Comparison of ENCODE assay signal across 8 cellular contexts in the genomic region with DNA sequence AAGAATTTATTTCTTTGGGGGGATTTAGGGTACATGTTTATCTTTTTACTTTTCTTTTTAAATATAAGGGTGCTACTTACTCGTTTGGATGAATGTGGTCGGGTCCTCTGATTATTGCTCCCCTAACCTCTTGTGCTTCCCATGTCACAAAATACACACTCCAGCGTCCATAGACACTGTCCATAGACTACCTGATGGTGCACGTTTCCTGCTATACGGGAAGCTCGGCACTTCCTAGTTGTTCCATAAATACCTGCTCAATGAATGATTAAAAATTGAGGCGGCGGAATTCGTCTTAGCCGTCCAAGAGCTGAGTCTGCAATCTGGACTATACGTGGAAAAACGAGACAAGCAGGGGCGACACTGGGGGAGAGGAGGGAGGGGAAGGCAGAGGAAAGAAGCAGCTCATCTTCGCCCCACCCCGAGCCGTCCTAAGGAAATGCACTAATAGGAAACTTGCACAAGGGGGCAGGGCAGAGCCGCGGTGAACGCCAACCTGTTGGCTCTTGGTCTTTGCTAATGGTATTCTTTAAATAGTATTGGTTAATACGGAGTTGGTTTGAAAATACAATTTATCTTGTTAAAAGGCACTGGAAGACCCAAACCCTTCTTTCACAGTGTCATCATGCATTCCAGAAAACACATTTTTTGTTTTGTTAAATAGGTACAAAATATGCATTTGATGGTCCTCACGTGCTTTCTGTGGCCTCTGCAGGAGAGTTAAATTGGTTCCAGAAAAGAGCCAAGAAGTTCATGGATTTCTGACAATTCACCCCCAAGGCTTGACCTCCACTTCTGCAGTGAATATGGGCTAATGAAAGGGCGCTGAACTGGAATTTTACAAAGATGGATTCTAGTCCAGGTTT.
DNase-seq lines count a peak whose midpoint lies in the region; ATAC-seq and TF ChIP-seq lines count a peak whose summit lies in the region.

No MANE protein-coding gene starts in this region.

- H3K79me2 ChIP-seq in SU-DHL-6 (ENCODE audit: insufficient read depth, low read length): no peaks in the 10 kb centered on the region

- DNase-seq in AML-193 (lab: John Stamatoyannopoulos, UW): peak; percentile 59 to 66
- DNase-seq in germinal center (ENCODE audit: low spot score): peak; percentile 45
- peak in 1 of 2 donors; percentile 29 for DNase-seq in psoas muscle
- no peak for DNase-seq in T1000 (lab: John Stamatoyannopoulos, UW)
- DNase-seq in SK-N-DZ (ENCODE audit: low spot score): no peak

- H3K36me3 ChIP-seq in SU-DHL-6 (ENCODE audit: low read length) (no peaks in the 10 kb centered on the region), psoas muscle (ENCODE audit: insufficient read depth in 1 of 2, low read depth in 1 of 2) (no peaks in the 10 kb centered on the region)

- ATAC-seq in GM18498 (IDR thresholded peaks at IDR 0.05; ENCODE audit: unreplicated experiment) (peak; percentile 96), HG03280 (IDR thresholded peaks at IDR 0.05; ENCODE audit: unreplicated experiment) (peak; percentile 58), psoas muscle (peak in 1 of 4 donors; percentile 38)

- no peaks in the 10 kb centered on the region for H4K20me1 ChIP-seq in SU-DHL-6 (ENCODE audit: low read depth, low read length)

- H3K9me2 ChIP-seq in SU-DHL-6 (replicated peaks; ENCODE audit: insufficient read depth, low read length): no peaks in the 10 kb centered on the region

- no peaks in the 10 kb centered on the region for H3F3A ChIP-seq in SU-DHL-6 (ENCODE audit: insufficient read depth)

- H3K4me2 ChIP-seq in SU-DHL-6 (ENCODE audit: low read depth, low read length, poor library complexity, severe bottlenecking): peak overlapping the region; percentile 56

- no peak overlapping the region for H3K27ac ChIP-seq in SU-DHL-6 (ENCODE audit: low read depth, low read length)
- no peak overlapping the region for H3K27ac ChIP-seq in psoas muscle

- intact Hi-C loops in psoas muscle (cut with DNase I): no loop called here

- H3K4me1 ChIP-seq in psoas muscle: no peaks in the 10 kb centered on the region

- peak overlapping the region; percentile 32 for H3K4me3 ChIP-seq in SU-DHL-6 (ENCODE audit: insufficient read depth, low read length, poor library complexity, severe bottlenecking)
- no peak overlapping the region for H3K4me3 ChIP-seq in psoas muscle

- 44 to 48% (median 46%) methylated on average over 22 of the region's 22 CpGs for WGBS in psoas muscle, 3 donors

- H2AFZ ChIP-seq in SU-DHL-6 (ENCODE audit: low read depth, low read length, severe bottlenecking): peak overlapping the region; percentile 89

- H3K27me3 ChIP-seq in SU-DHL-6 (ENCODE audit: low read length) (no peaks in the 10 kb centered on the region), psoas muscle (ENCODE audit: insufficient read depth in 3 of 3, low read length in 2 of 3) (peaks cover 0 to 5% (median 0%) of the 10 kb centered on the region in 3 donors)

- peaks cover 16% of the 10 kb centered on the region; the same call in 1 of the 2 replicates for H3K9me3 ChIP-seq in SU-DHL-6 (ENCODE audit: insufficient read depth, low read length)
- no peaks in the 10 kb centered on the region for H3K9me3 ChIP-seq in psoas muscle

- TF ChIP-seq CTCF in SU-DHL-6 (IDR thresholded peaks at IDR 0.05; ENCODE audit: insufficient read depth, low read length, poor library complexity, severe bottlenecking) (peak; percentile 85), psoas muscle (IDR thresholded peaks at IDR 0.05) (peak; percentile 43)

- peak overlapping the region; percentile 23 for H3K9ac ChIP-seq in SU-DHL-6 (ENCODE audit: low read length)

Comparison
In these comparisons a context has a peak if more than half of its experiments do, and no peak if none do; other contexts are left out.
1. DNase-seq: peak in AML-193 (2 of 2) and germinal center (single experiment); none in T1000 (single experiment) and SK-N-DZ (single experiment).